1 cellular context compared by ENCODE assay signal in the genomic region with DNA sequence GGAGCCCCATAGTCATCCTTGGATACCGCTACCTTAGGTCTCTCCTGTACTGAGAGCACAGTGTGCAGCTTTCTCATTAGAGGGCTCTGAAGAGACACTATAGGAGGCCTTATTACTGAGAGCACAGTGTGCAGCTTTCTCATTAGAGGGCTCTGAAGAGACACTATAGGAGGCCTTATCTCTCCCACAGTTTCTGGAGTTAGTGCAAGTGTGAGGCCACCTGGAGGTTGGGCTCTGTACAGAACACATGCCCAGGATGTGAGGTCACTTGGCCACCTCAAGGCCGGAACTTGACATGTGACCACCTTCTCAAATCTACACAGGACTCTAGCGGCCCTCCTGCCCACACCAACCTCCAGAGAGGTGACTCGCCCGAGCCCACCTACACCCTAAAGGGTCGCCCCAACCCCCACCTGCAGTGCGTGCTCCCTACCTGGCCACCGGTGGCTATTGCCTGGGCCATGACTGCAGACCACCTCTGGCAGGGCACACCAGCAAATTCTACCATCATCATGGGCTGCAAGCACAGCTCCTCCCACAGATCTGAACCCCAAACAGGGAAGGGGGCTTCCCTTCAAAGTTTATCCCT.
TF ChIP-seq lines count a peak whose summit lies in the region.

No MANE protein-coding gene starts in this region.

TF ChIP-seq in HCT116, 20 proteins besides CTCF, POLR2A, EP300 and RAD21:
- TF ChIP-seq, protein P1, sequence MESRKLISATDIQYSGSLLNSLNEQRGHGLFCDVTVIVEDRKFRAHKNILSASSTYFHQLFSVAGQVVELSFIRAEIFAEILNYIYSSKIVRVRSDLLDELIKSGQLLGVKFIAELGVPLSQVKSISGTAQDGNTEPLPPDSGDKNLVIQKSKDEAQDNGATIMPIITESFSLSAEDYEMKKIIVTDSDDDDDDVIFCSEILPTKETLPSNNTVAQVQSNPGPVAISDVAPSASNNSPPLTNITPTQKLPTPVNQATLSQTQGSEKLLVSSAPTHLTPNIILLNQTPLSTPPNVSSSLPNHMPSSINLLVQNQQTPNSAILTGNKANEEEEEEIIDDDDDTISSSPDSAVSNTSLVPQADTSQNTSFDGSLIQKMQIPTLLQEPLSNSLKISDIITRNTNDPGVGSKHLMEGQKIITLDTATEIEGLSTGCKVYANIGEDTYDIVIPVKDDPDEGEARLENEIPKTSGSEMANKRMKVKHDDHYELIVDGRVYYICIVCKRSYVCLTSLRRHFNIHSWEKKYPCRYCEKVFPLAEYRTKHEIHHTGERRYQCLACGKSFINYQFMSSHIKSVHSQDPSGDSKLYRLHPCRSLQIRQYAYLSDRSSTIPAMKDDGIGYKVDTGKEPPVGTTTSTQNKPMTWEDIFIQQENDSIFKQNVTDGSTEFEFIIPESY (IDR thresholded peaks at IDR 0.05; ENCODE audit: extremely low read depth, insufficient replicate concordance, low read length), result no peak
- no peak for TF ChIP-seq SRF (IDR thresholded peaks at IDR 0.05; ENCODE audit: low read depth)
- no peak for TF ChIP-seq CEBPB (IDR thresholded peaks at IDR 0.05; ENCODE audit: low read depth)
- no peak for TF ChIP-seq EZH2 (IDR thresholded peaks at IDR 0.05)
- no peak for TF ChIP-seq CBX3 (IDR thresholded peaks at IDR 0.05; ENCODE audit: low read depth)
- TF ChIP-seq, protein P2, sequence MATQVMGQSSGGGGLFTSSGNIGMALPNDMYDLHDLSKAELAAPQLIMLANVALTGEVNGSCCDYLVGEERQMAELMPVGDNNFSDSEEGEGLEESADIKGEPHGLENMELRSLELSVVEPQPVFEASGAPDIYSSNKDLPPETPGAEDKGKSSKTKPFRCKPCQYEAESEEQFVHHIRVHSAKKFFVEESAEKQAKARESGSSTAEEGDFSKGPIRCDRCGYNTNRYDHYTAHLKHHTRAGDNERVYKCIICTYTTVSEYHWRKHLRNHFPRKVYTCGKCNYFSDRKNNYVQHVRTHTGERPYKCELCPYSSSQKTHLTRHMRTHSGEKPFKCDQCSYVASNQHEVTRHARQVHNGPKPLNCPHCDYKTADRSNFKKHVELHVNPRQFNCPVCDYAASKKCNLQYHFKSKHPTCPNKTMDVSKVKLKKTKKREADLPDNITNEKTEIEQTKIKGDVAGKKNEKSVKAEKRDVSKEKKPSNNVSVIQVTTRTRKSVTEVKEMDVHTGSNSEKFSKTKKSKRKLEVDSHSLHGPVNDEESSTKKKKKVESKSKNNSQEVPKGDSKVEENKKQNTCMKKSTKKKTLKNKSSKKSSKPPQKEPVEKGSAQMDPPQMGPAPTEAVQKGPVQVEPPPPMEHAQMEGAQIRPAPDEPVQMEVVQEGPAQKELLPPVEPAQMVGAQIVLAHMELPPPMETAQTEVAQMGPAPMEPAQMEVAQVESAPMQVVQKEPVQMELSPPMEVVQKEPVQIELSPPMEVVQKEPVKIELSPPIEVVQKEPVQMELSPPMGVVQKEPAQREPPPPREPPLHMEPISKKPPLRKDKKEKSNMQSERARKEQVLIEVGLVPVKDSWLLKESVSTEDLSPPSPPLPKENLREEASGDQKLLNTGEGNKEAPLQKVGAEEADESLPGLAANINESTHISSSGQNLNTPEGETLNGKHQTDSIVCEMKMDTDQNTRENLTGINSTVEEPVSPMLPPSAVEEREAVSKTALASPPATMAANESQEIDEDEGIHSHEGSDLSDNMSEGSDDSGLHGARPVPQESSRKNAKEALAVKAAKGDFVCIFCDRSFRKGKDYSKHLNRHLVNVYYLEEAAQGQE (IDR thresholded peaks at IDR 0.05; ENCODE audit: low read depth), result no peak
- no peak for TF ChIP-seq SIN3A (IDR thresholded peaks at IDR 0.05; ENCODE audit: low read depth)
- no peak for TF ChIP-seq EZH2phosphoT487 (IDR thresholded peaks at IDR 0.05; ENCODE audit: borderline replicate concordance)
TF ChIP-seq in HCT116: peak in this region for 0.
